ENCODE assay signal across 20 cellular contexts in genomic region chr9:69207503-69207902, GRCh38. TPM values are rescaled to one million over a fixed set of nuclear protein-coding genes. Genes with fewer than 3 reads are reported as not detected.
DNase-seq lines count a peak whose midpoint lies in the region; ATAC-seq, FAIRE-seq and TF ChIP-seq lines count a peak whose summit lies in the region.
"Had no signal": no experiment of that assay in that cellular context is flagged by ENCODE, and none has a peak within 500 bp of the region (broad histone marks: within the 10 kb centered on the region; RNA-seq: fewer than 3 reads in every experiment).

No MANE protein-coding gene starts in this region.

- H3K4me2 ChIP-seq in keratinocyte (ENCODE audit: control insufficient read depth, extremely low read depth, insufficient read depth, low read depth, low read length): no peak overlapping the region
- H3K4me2 ChIP-seq: KMS-11 had no signal

- peaks cover 0 to 41% of the 10 kb centered on the region in 2 donors for H3K4me1 ChIP-seq in right atrium auricular region
- peaks cover 6% of the 10 kb centered on the region for H3K4me1 ChIP-seq in keratinocyte (ENCODE audit: control insufficient read depth, extremely low read depth, insufficient read depth, low read length)

- H3K79me2 ChIP-seq in keratinocyte (ENCODE audit: control insufficient read depth, insufficient read depth, low read length): peaks cover 88% of the 10 kb centered on the region

- H3K9me1 ChIP-seq in keratinocyte (ENCODE audit: control insufficient read depth, extremely low read depth, insufficient read depth, low read length): no peaks in the 10 kb centered on the region

- no peak for FAIRE-seq in keratinocyte (lab: Jason Lieb, UNC)
- FAIRE-seq in urothelium cell line (lab: Jason Lieb, UNC): no peak
- FAIRE-seq: A204.1 had no signal

- H3K36me3 ChIP-seq in right atrium auricular region (no peaks in the 10 kb centered on the region), keratinocyte (ENCODE audit: control insufficient read depth in 2 of 2, extremely low read depth in 1 of 2, insufficient read depth in 2 of 2, low read length in 2 of 2) (no peaks in the 10 kb centered on the region)

- H3K9ac ChIP-seq in keratinocyte (ENCODE audit: control insufficient read depth, extremely low read depth, insufficient read depth, low read length): no peak overlapping the region
- H3K9ac ChIP-seq: KMS-11 had no signal

- intact Hi-C loops in Right ventricle myocardium superior (cut with DNase I): no loop called here

- peak; percentile 56 for DNase-seq in Right ventricle myocardium superior
- DNase-seq in right atrium auricular region (ENCODE audit: low spot score): no peak
- DNase-seq in choroid plexus epithelial cell (ENCODE audit: low read depth): no peak
- no peak for DNase-seq in keratinocyte (ENCODE audit: low read depth, low spot score)
- no peak for DNase-seq in Ammon's horn (ENCODE audit: low spot score)
- DNase-seq in SHP77 (lab: John Stamatoyannopoulos, UW): no peak
- DNase-seq in urothelium cell line (ENCODE audit: low spot score): no peak
- no peak for DNase-seq in ACHN
- DNase-seq: activated CD4-positive, alpha-beta T cell treated with anti-CD3 and anti-CD28 coated beads, Interleukin-2, amount 50 U/mL, for 1 hour; activated T-cell treated with anti-CD3 and anti-CD28 coated beads, Interleukin-2, amount 50 U/mL, for 24 hours; naive B cell; NCI-H1417 treated with DMSO at 0.1 percent for 48 hours; NCI-H345; stimulated activated naive CD4-positive, alpha-beta T cell; T-helper 9 cell had no signal

- H3K27me3 ChIP-seq in right atrium auricular region (no peaks in the 10 kb centered on the region), keratinocyte (ENCODE audit: control insufficient read depth, extremely low read depth, insufficient read depth, low read length) (no peaks in the 10 kb centered on the region)
- H3K27me3 ChIP-seq: body of pancreas had no signal

- H3K27ac ChIP-seq in right atrium auricular region: peak overlapping the region in 1 of 2 donors; percentile 54
- H3K27ac ChIP-seq in keratinocyte (ENCODE audit: control insufficient read depth, insufficient read depth, low read length): no peak overlapping the region
- H3K27ac ChIP-seq: body of pancreas, HL-60, KMS-11 had no signal

- TF ChIP-seq CTCF in right atrium auricular region (IDR thresholded peaks at IDR 0.05): peak in 1 of 2 donors; percentile 22
- peak; percentile 17 for TF ChIP-seq CTCF in choroid plexus epithelial cell (conservative IDR thresholded peaks at IDR 0.05; ENCODE audit: low read depth, low read length)
- TF ChIP-seq CTCF in keratinocyte (optimal IDR thresholded peaks at IDR 0.05 in 1 of 3, IDR thresholded peaks at IDR 0.05 in 1 of 3, conservative IDR thresholded peaks at IDR 0.05 in 1 of 3; ENCODE audit: extremely low read depth in 1 of 3, insufficient read depth in 2 of 3, low read length in 3 of 3): peak in 2 of 3 experiments; percentile 11 to 42

- H4K20me1 ChIP-seq in keratinocyte (ENCODE audit: control insufficient read depth, extremely low read depth, insufficient read depth, low read length): no peaks in the 10 kb centered on the region

- dilution Hi-C loops in keratinocyte (cut with MboI; ENCODE audit: extremely low pct_ligation_motif_present, low sequenced_read_pairs): no loop called here

- H2AFZ ChIP-seq in keratinocyte (ENCODE audit: control insufficient read depth, low read length): no peak overlapping the region

- peak; percentile 63 for ATAC-seq in Right ventricle myocardium superior (ENCODE audit: poor library complexity)
- ATAC-seq: activated naive CD4-positive, alpha-beta T cell treated with anti-CD3 and anti-CD28 coated beads, Interleukin-2, amount 50 U/mL, for 72 hours; body of pancreas had no signal

- H3K4me3 ChIP-seq in right atrium auricular region (no peak overlapping the region), choroid plexus epithelial cell (ENCODE audit: low read depth, low read length) (no peak overlapping the region), keratinocyte (ENCODE audit: control insufficient read depth in 2 of 3, extremely low read depth in 1 of 3, insufficient read depth in 2 of 3, low read depth in 1 of 3, low read length in 3 of 3) (no peak overlapping the region)
- H3K4me3 ChIP-seq: body of pancreas had no signal

- in situ Hi-C loops in ACHN (cut with HindIII; ENCODE audit: low pct_ligation_motif_present, low pct_unique_long_range_greater_than_20kb, low sequenced_read_pairs): no loop called here

- no peaks in the 10 kb centered on the region for H3K9me3 ChIP-seq in right atrium auricular region
- H3K9me3 ChIP-seq in keratinocyte (ENCODE audit: control insufficient read depth, low read depth, low read length): no peaks in the 10 kb centered on the region
- H3K9me3 ChIP-seq: body of pancreas had no signal

RNA-seq across cellular contexts. Expression of gene TJP2, which starts 33.4 kb away (rescaled TPM):
- total RNA-seq in Right ventricle myocardium superior (116 TPM), right atrium auricular region (10 to 100 TPM; 46.3 to 51.7 TPM)
- 34.9 to 74.8 TPM (median 65.5 TPM) in 3 replicates for polyA plus RNA-seq in keratinocyte
- 80.3 TPM for polyA plus RNA-seq in keratinocyte (2011; ENCODE audit: low read depth)
- 29.8 and 43.8 TPM in 2 replicates for polyA plus RNA-seq in keratinocyte (2011; cell fraction: cytosol; rRNA removed)
- 81.2 and 90.1 TPM in 2 replicates for polyA plus RNA-seq in keratinocyte (2011; cell fraction: nucleus; rRNA removed)
- polyA plus RNA-seq in keratinocyte (2012; ENCODE audit: low replicate concordance): 69.1 and 83.8 TPM in 2 replicates
- polyA minus RNA-seq in keratinocyte: 26.5 to 64.6 TPM (median 29.1 TPM) in 3 replicates
- polyA minus RNA-seq in keratinocyte (2011; cell fraction: cytosol; rRNA and poly(A)+ RNA removed): 45.5 TPM
- 70.3 and 120 TPM in 2 replicates for polyA minus RNA-seq in keratinocyte (2011; cell fraction: nucleus; rRNA and poly(A)+ RNA removed)
